In genomic region chr2:45637440-45637839, GRCh38 we compare ENCODE assay signal across 2 cellular contexts.
A peak's percentile ranks its signal among the peaks of the same experiment; 100 is the strongest.
TF ChIP-seq lines count a peak whose summit lies in the region.

No MANE protein-coding gene starts in this region.

TF ChIP-seq in endothelial cell of umbilical vein, 7 proteins besides CTCF, POLR2A, EP300 and RAD21:
- TF ChIP-seq POLR2AphosphoS5 (IDR thresholded peaks at IDR 0.05; ENCODE audit: insufficient read depth, low read depth, low read length), result peak; percentile 32
- TF ChIP-seq FOS (IDR thresholded peaks at IDR 0.05; ENCODE audit: borderline replicate concordance, insufficient read depth, low read length), result peak; percentile 72
- no peak for TF ChIP-seq GATA2 (IDR thresholded peaks at IDR 0.05; ENCODE audit: insufficient read depth, insufficient read length, low read depth, low read length)

TF ChIP-seq in HepG2, 621 proteins besides CTCF, POLR2A, EP300 and RAD21:
- TF ChIP-seq ZBTB37 (CRISPR knock-in tag; IDR thresholded peaks at IDR 0.05) (no peak), SOX13 (IDR thresholded peaks at IDR 0.05) (no peak), SOX13 (CRISPR knock-in tag; conservative IDR thresholded peaks at IDR 0.05 in 1 of 2, IDR thresholded peaks at IDR 0.05 in 1 of 2) (no peak), REXO4 (CRISPR knock-in tag; IDR thresholded peaks at IDR 0.05; ENCODE audit: borderline replicate concordance) (no peak), HMG20B (CRISPR knock-in tag; conservative IDR thresholded peaks at IDR 0.05) (no peak), SNRNP70 (IDR thresholded peaks at IDR 0.05; ENCODE audit: low read depth, low read length) (no peak), HDAC6 (IDR thresholded peaks at IDR 0.05; ENCODE audit: low read depth, low read length) (no peak), YEATS2 (CRISPR knock-in tag; IDR thresholded peaks at IDR 0.05; ENCODE audit: borderline replicate concordance) (no peak), PLRG1 (conservative IDR thresholded peaks at IDR 0.05) (no peak), PHF5A (CRISPR knock-in tag; IDR thresholded peaks at IDR 0.05; ENCODE audit: low read depth, unreplicated experiment) (no peak), ZZZ3 (CRISPR knock-in tag; IDR thresholded peaks at IDR 0.05; ENCODE audit: borderline replicate concordance) (no peak), ZNF234 (CRISPR knock-in tag; conservative IDR thresholded peaks at IDR 0.05) (no peak), RFXANK (CRISPR knock-in tag; IDR thresholded peaks at IDR 0.05) (no peak), CREB3 (CRISPR knock-in tag; IDR thresholded peaks at IDR 0.05) (no peak), ZBTB42 (CRISPR knock-in tag; IDR thresholded peaks at IDR 0.05) (no peak)
